ENCODE assay signal across 17 cellular contexts in genomic region chr3:41863024-41863423, GRCh38.
DNase-seq lines count a peak whose midpoint lies in the region; ATAC-seq and TF ChIP-seq lines count a peak whose summit lies in the region.
"Had no signal": no experiment of that assay in that cellular context is flagged by ENCODE, and none has a peak within 500 bp of the region (broad histone marks: within the 10 kb centered on the region; RNA-seq: fewer than 3 reads in every experiment).

No MANE protein-coding gene starts in this region.

- H3K27me3 ChIP-seq in psoas muscle (ENCODE audit: insufficient read depth in 3 of 3, low read length in 2 of 3), result no peaks in the 10 kb centered on the region
- H3K27me3 ChIP-seq: dorsolateral prefrontal cortex, stomach had no signal

- H3K4me1 Mint-ChIP-seq in osteocyte (ENCODE audit: unreplicated experiment), result no peaks in the 10 kb centered on the region
- H3K4me1 Mint-ChIP-seq: activated CD4-positive, alpha-beta T cell treated with anti-CD3 and anti-CD28 coated beads for 36 hours; activated naive CD4-positive, alpha-beta T cell treated with anti-CD3 and anti-CD28 coated beads, Interleukin-2, amount 10 ng/mL, durations not matched to agents 7 days and 5 days; CD4-positive, alpha-beta memory T cell; natural killer cell had no signal

- H3K27me3 Mint-ChIP-seq in osteocyte (ENCODE audit: unreplicated experiment), result no peaks in the 10 kb centered on the region
- H3K27me3 Mint-ChIP-seq: activated CD4-positive, alpha-beta T cell treated with anti-CD3 and anti-CD28 coated beads for 36 hours; activated naive CD4-positive, alpha-beta T cell treated with anti-CD3 and anti-CD28 coated beads, Interleukin-2, amount 10 ng/mL, durations not matched to agents 7 days and 5 days; CD4-positive, alpha-beta memory T cell had no signal

- no peak overlapping the region for H3K4me2 ChIP-seq in OCI-LY7 (ENCODE audit: low read length)

- H3K27ac ChIP-seq in OCI-LY7 (ENCODE audit: low read depth, low read length, poor library complexity, severe bottlenecking), result no peak overlapping the region
- H3K27ac ChIP-seq in psoas muscle, result no peak overlapping the region
- H3K27ac ChIP-seq: dorsolateral prefrontal cortex, stomach had no signal

- H3K4me3 Mint-ChIP-seq in osteocyte (ENCODE audit: unreplicated experiment), result no peak overlapping the region
- H3K4me3 Mint-ChIP-seq: activated CD4-positive, alpha-beta T cell treated with anti-CD3 and anti-CD28 coated beads for 36 hours; activated naive CD4-positive, alpha-beta T cell treated with anti-CD3 and anti-CD28 coated beads, Interleukin-2, amount 10 ng/mL, durations not matched to agents 7 days and 5 days; CD4-positive, alpha-beta memory T cell; natural killer cell had no signal

- H3K27ac Mint-ChIP-seq in osteocyte (ENCODE audit: unreplicated experiment), result no peak overlapping the region
- H3K27ac Mint-ChIP-seq: activated CD4-positive, alpha-beta T cell treated with anti-CD3 and anti-CD28 coated beads for 36 hours; activated naive CD4-positive, alpha-beta T cell treated with anti-CD3 and anti-CD28 coated beads, Interleukin-2, amount 10 ng/mL, durations not matched to agents 7 days and 5 days; CD4-positive, alpha-beta memory T cell; natural killer cell had no signal

- TF ChIP-seq CTCF in OCI-LY7 (conservative IDR thresholded peaks at IDR 0.05; ENCODE audit: low read length) (no peak), epithelial cell of proximal tubule (conservative IDR thresholded peaks at IDR 0.05; ENCODE audit: low read depth, low read length) (peak; percentile 26), osteocyte (IDR thresholded peaks at IDR 0.05) (peak; percentile 17), psoas muscle (IDR thresholded peaks at IDR 0.05) (no peak)

- peaks cover 20% of the 10 kb centered on the region for H3K9me3 Mint-ChIP-seq in osteocyte (ENCODE audit: unreplicated experiment)
- H3K9me3 Mint-ChIP-seq: natural killer cell had no signal

- DNase-seq in SHP77 (lab: John Stamatoyannopoulos, UW) (peak; percentile 3), SHP77 treated with DMSO at 0.1 percent for 48 hours (lab: John Stamatoyannopoulos, UW) (no peak), OCI-LY7 (ENCODE audit: low spot score) (peak; percentile 8), epithelial cell of proximal tubule (ENCODE audit: low read depth) (no peak), osteocyte (ENCODE audit: extremely low spot score, unreplicated experiment) (no peak), psoas muscle (no peak)
- DNase-seq: activated CD4-positive, alpha-beta T cell treated with anti-CD3 and anti-CD28 coated beads for 36 hours; activated naive CD4-positive, alpha-beta T cell treated with anti-CD3 and anti-CD28 coated beads, Interleukin-2, amount 10 ng/mL, durations not matched to agents 7 days and 5 days; CD4-positive, alpha-beta memory T cell; dorsolateral prefrontal cortex; natural killer cell; NCI-H1930; stimulated activated CD4-positive, alpha-beta T cell treated with anti-CD3 and anti-CD28 coated beads, Interleukin-15, amount 100 ng/mL, for 24 hours; stomach; T-helper 2 cell had no signal

- POLR2A ChIA-PET in OCI-LY7 (lab: Charles Lee), result no interaction called here

- no peaks in the 10 kb centered on the region for H3K4me1 ChIP-seq in OCI-LY7 (ENCODE audit: insufficient read depth, low read length, poor library complexity, severe bottlenecking)
- H3K4me1 ChIP-seq in psoas muscle, result no peaks in the 10 kb centered on the region
- H3K4me1 ChIP-seq: stomach had no signal

- CTCF ChIA-PET in OCI-LY7 (lab: Charles Lee; ENCODE audit: unreplicated experiment), result no interaction called here

- H2AFZ ChIP-seq in OCI-LY7 (ENCODE audit: low read length), result no peak overlapping the region

- H3K4me3 ChIP-seq in OCI-LY7 (ENCODE audit: low read depth, low read length, poor library complexity, severe bottlenecking) (no peak overlapping the region), epithelial cell of proximal tubule (ENCODE audit: low read depth, low read length) (no peak overlapping the region), psoas muscle (no peak overlapping the region)
- H3K4me3 ChIP-seq: dorsolateral prefrontal cortex, stomach had no signal

- WGBS in psoas muscle, 3 donors, result 88 to 100% (median 93%) methylated on average over 1 of the region's 1 CpG

- no TSS peak for BruUV-seq in OCI-LY7 (replicated peaks; lab: Mats Ljungman, UMichigan)

- H4K20me1 ChIP-seq in OCI-LY7 (ENCODE audit: insufficient read depth, low read length), result no peaks in the 10 kb centered on the region

- intact Hi-C loops in OCI-LY7 (cut with micrococcal nuclease; ENCODE audit: unreplicated experiment) (no loop called here), psoas muscle (cut with DNase I) (no loop called here)

- H3K9me2 ChIP-seq in OCI-LY7 (ENCODE audit: insufficient read depth, low read length), result no peaks in the 10 kb centered on the region

- peaks cover 5% of the 10 kb centered on the region for H3K36me3 Mint-ChIP-seq in osteocyte (ENCODE audit: unreplicated experiment)
- H3K36me3 Mint-ChIP-seq: natural killer cell had no signal

- no peaks in the 10 kb centered on the region for H3K79me2 ChIP-seq in OCI-LY7 (ENCODE audit: insufficient read depth, low read depth, low read length)

- H3K9me3 ChIP-seq in OCI-LY7 (ENCODE audit: low read length) (no peaks in the 10 kb centered on the region), psoas muscle (peaks cover 6% of the 10 kb centered on the region)
- H3K9me3 ChIP-seq: stomach had no signal

- H3K36me3 ChIP-seq in OCI-LY7 (ENCODE audit: insufficient read depth, low read length), result no peaks in the 10 kb centered on the region
- H3K36me3 ChIP-seq in psoas muscle (ENCODE audit: insufficient read depth in 1 of 2, low read depth in 1 of 2), result no peaks in the 10 kb centered on the region
- H3K36me3 ChIP-seq: stomach had no signal

- ATAC-seq in psoas muscle (no peak), GM19023 (IDR thresholded peaks at IDR 0.05; ENCODE audit: unreplicated experiment) (no peak), HG03135 (IDR thresholded peaks at IDR 0.05; ENCODE audit: unreplicated experiment) (no peak)
- ATAC-seq: activated CD4-positive, alpha-beta T cell treated with anti-CD3 and anti-CD28 coated beads for 36 hours; natural killer cell had no signal

Comparison
In these comparisons a context has a peak if more than half of its experiments do, and no peak if none do; other contexts are left out.
1. DNase-seq: peak in SHP77 (2 of 2) and OCI-LY7 (single experiment); none in SHP77 treated with DMSO at 0.1 percent for 48 hours (single experiment), epithelial cell of proximal tubule (single experiment), osteocyte (single experiment) and psoas muscle (0 of 2).
2. CTCF ChIP-seq: peak in epithelial cell of proximal tubule (single experiment) and osteocyte (single experiment); none in OCI-LY7 (single experiment) and psoas muscle (single experiment).